Comparison of ENCODE assay signal across 8 cellular contexts in genomic region chr4:42150653-42151567, GRCh38. TPM values are rescaled to one million over a fixed set of nuclear protein-coding genes. Genes with fewer than 3 reads are reported as not detected.
A peak's percentile ranks its signal among the peaks of the same experiment; 100 is the strongest.
DNase-seq lines count a peak whose midpoint lies in the region; ATAC-seq, FAIRE-seq and TF ChIP-seq lines count a peak whose summit lies in the region.

No MANE protein-coding gene starts in this region.

- H3K27me3 Mint-ChIP-seq in mesothelial cell of epicardium (ENCODE audit: low read depth): peaks cover 87% of the 10 kb centered on the region

- DNase-seq in D341Med (ENCODE audit: low spot score) (peak; percentile 67), GM19239 (ENCODE audit: insufficient read length, low spot score) (peak; percentile 40), mesothelial cell of epicardium (ENCODE audit: low spot score in 2 of 2, unreplicated experiment in 2 of 2) (no peak), SW480 (ENCODE audit: low spot score) (no peak), cerebellar cortex (ENCODE audit: low spot score) (no peak)
- peak; percentile 54 for DNase-seq in activated CD8-positive, alpha-beta memory T cell treated with anti-CD3 and anti-CD28 coated beads for 24 hours
- DNase-seq in effector CD4-positive, alpha-beta T cell: no peak

- peaks cover 6% of the 10 kb centered on the region for H3K4me1 Mint-ChIP-seq in mesothelial cell of epicardium

- no peaks in the 10 kb centered on the region for H3K9me3 Mint-ChIP-seq in mesothelial cell of epicardium

- peak; percentile 85 for FAIRE-seq in GM19239 (lab: Jason Lieb, UNC)

- TF ChIP-seq CTCF in mesothelial cell of epicardium (IDR thresholded peaks at IDR 0.05; ENCODE audit: unreplicated experiment): no peak

- H3K36me3 Mint-ChIP-seq in mesothelial cell of epicardium: no peaks in the 10 kb centered on the region

- H3K27ac Mint-ChIP-seq in mesothelial cell of epicardium: no peak overlapping the region

- ATAC-seq in HG03139 (IDR thresholded peaks at IDR 0.05; ENCODE audit: unreplicated experiment): peak; percentile 28

- peak overlapping the region; percentile 67 for H3K4me3 Mint-ChIP-seq in mesothelial cell of epicardium

RNA-seq across cellular contexts. Expression of gene BEND4, which starts 1.5 kb away (rescaled TPM):
- total RNA-seq in mesothelial cell of epicardium: 0.38 to 0.69 TPM (median 0.68 TPM) in 3 replicates

Comparison
In these comparisons a context has a peak if more than half of its experiments do, and no peak if none do; other contexts are left out.
1. DNase-seq: peak in D341Med (single experiment), GM19239 (single experiment) and activated CD8-positive, alpha-beta memory T cell treated with anti-CD3 and anti-CD28 coated beads for 24 hours (single experiment); none in mesothelial cell of epicardium (0 of 2), SW480 (single experiment), cerebellar cortex (single experiment) and effector CD4-positive, alpha-beta T cell (single experiment).